26 cellular contexts compared by ENCODE assay signal in the genomic region with DNA sequence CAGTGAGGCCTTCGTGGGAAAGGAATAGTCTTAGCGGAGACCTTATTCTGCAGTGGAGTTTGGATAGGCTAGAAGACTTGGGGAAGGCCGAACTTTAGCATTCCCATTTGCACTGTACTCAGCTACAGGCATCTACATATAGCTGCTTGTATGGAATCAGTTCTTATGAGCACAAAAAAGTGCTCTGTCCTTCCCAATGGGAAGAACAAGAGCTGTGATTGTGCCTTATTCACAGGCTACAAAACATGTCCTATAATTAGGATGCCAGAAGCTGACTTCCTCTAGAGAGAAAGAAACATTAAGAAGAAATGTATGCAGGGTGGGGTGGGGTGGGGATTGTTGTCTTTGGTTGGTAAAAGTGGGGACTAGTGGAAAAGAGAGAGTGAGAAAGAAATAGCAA.
"Had no signal": no experiment of that assay in that cellular context is flagged by ENCODE, and none has a peak within 500 bp of the region (broad histone marks: within the 10 kb centered on the region; RNA-seq: fewer than 3 reads in every experiment).

No MANE protein-coding gene starts in this region.

- H3K27ac ChIP-seq: coronary artery, gastroesophageal sphincter, heart right ventricle, left lung, lower lobe of right lung, skin epidermis, thyroid gland had no signal

- ATAC-seq: activated naive CD8-positive, alpha-beta T cell treated with anti-CD3 and anti-CD28 coated beads, Interleukin-2, amount 50 U/mL, for 24 hours; activated T-helper 17 cell treated with anti-CD3 and anti-CD28 coated beads, Interleukin-2, amount 50 U/mL, for 72 hours; effector memory CD8-positive, alpha-beta T cell; gastroesophageal sphincter; heart right ventricle; left lung; lower lobe of right lung; mucosa of descending colon; natural killer cell treated with Interleukin-12 subunit alpha and Interleukin-12 subunit beta and Interleukin-15 and Interleukin-18, amount 100 ng/mL, for 72 hours; sciatic nerve; stimulated activated naive CD8-positive, alpha-beta T cell treated with anti-CD3 and anti-CD28 coated beads, Interleukin-15, Interleukin-2, amounts not matched to agents 100 U/mL and 50 U/mL, for 24 hours; T-helper 17 cell had no signal

- DNase-seq: activated CD4-positive, alpha-beta memory T cell treated with anti-CD3 and anti-CD28 coated beads, Interleukin-2, amount 10 ng/mL, durations not matched to agents 7 days and 5 days; activated CD4-positive, alpha-beta T cell treated with anti-CD3 and anti-CD28 coated beads for 1 hour; activated CD4-positive, alpha-beta T cell treated with anti-CD3 and anti-CD28 coated beads, Interleukin-2, amount 10 ng/mL, durations not matched to agents 7 days and 5 days; activated CD8-positive, alpha-beta memory T cell treated with anti-CD3 and anti-CD28 coated beads, Interleukin-2, amount 50 U/mL, for 48 hours; activated naive CD8-positive, alpha-beta T cell treated with anti-CD3 and anti-CD28 coated beads, Interleukin-2, amount 50 U/mL, for 24 hours; activated T-cell treated with anti-CD3 and anti-CD28 coated beads, Interleukin-2, amount 50 U/mL, for 24 hours; effector memory CD8-positive, alpha-beta T cell; erythroblast; heart right ventricle; kidney glomerular epithelial cell; left lung; lower lobe of right lung; mesendoderm; mucosa of descending colon; stimulated activated CD4-positive, alpha-beta T cell treated with anti-CD3 and anti-CD28 coated beads, Interleukin-12 subunit alpha, Interleukin-12 subunit beta, amount 100 ng/mL, for 4 hours; stimulated activated CD4-positive, alpha-beta T cell treated with anti-CD3 and anti-CD28 coated beads, Interleukin-4, amount 100 ng/mL, for 1 hour; stimulated activated naive CD8-positive, alpha-beta T cell treated with anti-CD3 and anti-CD28 coated beads, Interleukin-15, Interleukin-2, amounts not matched to agents 100 U/mL and 50 U/mL, for 24 hours; T-helper 17 cell; T1000; thyroid gland had no signal
